In the genomic region with DNA sequence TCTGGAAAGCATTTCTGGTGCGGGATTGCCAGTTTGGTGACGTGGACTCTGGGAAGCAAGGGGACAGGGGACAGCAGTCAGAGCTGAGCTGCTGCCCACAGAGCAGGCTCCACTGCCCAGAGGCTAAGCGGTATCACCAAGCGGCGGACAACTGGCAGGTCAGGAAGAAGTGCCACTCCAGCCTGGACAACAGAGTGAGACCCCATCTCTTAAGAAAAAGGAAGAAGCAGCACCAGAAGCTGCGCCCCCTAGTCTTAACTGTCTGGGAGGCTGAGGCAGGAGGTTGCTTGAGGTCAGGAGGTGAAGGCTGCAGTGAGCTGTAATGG, we compare ENCODE assay signal across 17 cellular contexts. TPM values are rescaled to one million over a fixed set of nuclear protein-coding genes. Genes with fewer than 3 reads are reported as not detected.
"Had no signal": no experiment of that assay in that cellular context is flagged by ENCODE, and none has a peak within 500 bp of the region (broad histone marks: within the 10 kb centered on the region; RNA-seq: fewer than 3 reads in every experiment).

No MANE protein-coding gene starts in this region.

- H3K9me3 ChIP-seq: adrenal gland, gastrocnemius medialis, heart left ventricle, upper lobe of right lung had no signal

- H3K9me3 Mint-ChIP-seq: activated naive CD4-positive, alpha-beta T cell treated with anti-CD3 and anti-CD28 coated beads, Interleukin-2, amount 50 U/mL, for 24 hours; activated T-cell treated with anti-CD3 and anti-CD28 coated beads, Interleukin-2, amount 50 U/mL, for 4 hours; stimulated activated naive CD8-positive, alpha-beta T cell treated with anti-CD3 and anti-CD28 coated beads, Interleukin-15, Interleukin-2, amounts not matched to agents 100 ng/mL and 50 ng/mL, for 24 hours had no signal

- ATAC-seq: activated CD8-positive, alpha-beta memory T cell treated with anti-CD3 and anti-CD28 coated beads, Interleukin-2, amount 10 ng/mL, durations not matched to agents 7 days and 5 days; activated T-cell treated with anti-CD3 and anti-CD28 coated beads, Interleukin-2, amount 50 U/mL, for 4 hours; gastrocnemius medialis; heart left ventricle had no signal

- H3K4me1 Mint-ChIP-seq: activated CD8-positive, alpha-beta memory T cell treated with anti-CD3 and anti-CD28 coated beads, Interleukin-2, amount 10 ng/mL, durations not matched to agents 7 days and 5 days; activated naive CD4-positive, alpha-beta T cell treated with anti-CD3 and anti-CD28 coated beads, Interleukin-2, amount 50 U/mL, for 24 hours had no signal

- H3K27ac ChIP-seq: adrenal gland, coronary artery, epithelial cell of prostate, gastrocnemius medialis, heart left ventricle, parathyroid adenoma, upper lobe of right lung had no signal

- H3K27me3 ChIP-seq: adrenal gland, gastrocnemius medialis, heart left ventricle, upper lobe of right lung had no signal

- H3K4me1 ChIP-seq: adrenal gland, gastrocnemius medialis, heart left ventricle, parathyroid adenoma had no signal

- H3K9ac ChIP-seq: parathyroid adenoma had no signal

- H3K4me3 ChIP-seq: adrenal gland, coronary artery, gastrocnemius medialis, heart left ventricle, upper lobe of right lung had no signal

- DNase-seq: activated CD4-positive, alpha-beta T cell treated with anti-CD3 and anti-CD28 coated beads, Interleukin-2, amount 50 U/mL, for 4 hours; activated CD4-positive, CD25-positive, alpha-beta regulatory T cell treated with anti-CD3 and anti-CD28 coated beads, Interleukin-2, amount 50 U/mL, for 72 hours; activated CD8-positive, alpha-beta memory T cell treated with anti-CD3 and anti-CD28 coated beads, Interleukin-2, amount 10 ng/mL, durations not matched to agents 7 days and 5 days; activated effector memory CD4-positive, alpha-beta T cell treated with Interleukin-2 at 50 U/mL for 16 hours; activated T-cell treated with anti-CD3 and anti-CD28 coated beads, Interleukin-2, amount 50 U/mL, for 4 hours; adrenal gland; caudate nucleus; effector CD4-positive, alpha-beta T cell; gastrocnemius medialis; heart left ventricle; midbrain had no signal

- H3K4me3 Mint-ChIP-seq: activated CD8-positive, alpha-beta memory T cell treated with anti-CD3 and anti-CD28 coated beads, Interleukin-2, amount 10 ng/mL, durations not matched to agents 7 days and 5 days; activated naive CD4-positive, alpha-beta T cell treated with anti-CD3 and anti-CD28 coated beads, Interleukin-2, amount 50 U/mL, for 24 hours; activated T-cell treated with anti-CD3 and anti-CD28 coated beads, Interleukin-2, amount 50 U/mL, for 4 hours; stimulated activated naive CD8-positive, alpha-beta T cell treated with anti-CD3 and anti-CD28 coated beads, Interleukin-15, Interleukin-2, amounts not matched to agents 100 ng/mL and 50 ng/mL, for 24 hours had no signal

- H3K27me3 Mint-ChIP-seq: activated CD8-positive, alpha-beta memory T cell treated with anti-CD3 and anti-CD28 coated beads, Interleukin-2, amount 10 ng/mL, durations not matched to agents 7 days and 5 days; activated naive CD4-positive, alpha-beta T cell treated with anti-CD3 and anti-CD28 coated beads, Interleukin-2, amount 50 U/mL, for 24 hours; stimulated activated naive CD8-positive, alpha-beta T cell treated with anti-CD3 and anti-CD28 coated beads, Interleukin-15, Interleukin-2, amounts not matched to agents 100 ng/mL and 50 ng/mL, for 24 hours had no signal

- H3K27ac Mint-ChIP-seq: activated CD8-positive, alpha-beta memory T cell treated with anti-CD3 and anti-CD28 coated beads, Interleukin-2, amount 10 ng/mL, durations not matched to agents 7 days and 5 days; activated naive CD4-positive, alpha-beta T cell treated with anti-CD3 and anti-CD28 coated beads, Interleukin-2, amount 50 U/mL, for 24 hours; stimulated activated naive CD8-positive, alpha-beta T cell treated with anti-CD3 and anti-CD28 coated beads, Interleukin-15, Interleukin-2, amounts not matched to agents 100 ng/mL and 50 ng/mL, for 24 hours had no signal

- H2AFZ ChIP-seq: parathyroid adenoma had no signal

RNA-seq across cellular contexts. Expression of gene MMP17, which starts 31.8 kb away (rescaled TPM):
- total RNA-seq: activated CD8-positive, alpha-beta memory T cell treated with anti-CD3 and anti-CD28 coated beads, Interleukin-2, amount 10 ng/mL, durations not matched to agents 7 days and 5 days had no signal
